ENCODE assay signal across 1 cellular context in genomic region chr14:52954346-52955214, GRCh38.
TF ChIP-seq lines count a peak whose summit lies in the region.

No MANE protein-coding gene starts in this region.

TF ChIP-seq in HepG2, 621 proteins besides CTCF, POLR2A, EP300 and RAD21:
- TF ChIP-seq, protein P1, sequence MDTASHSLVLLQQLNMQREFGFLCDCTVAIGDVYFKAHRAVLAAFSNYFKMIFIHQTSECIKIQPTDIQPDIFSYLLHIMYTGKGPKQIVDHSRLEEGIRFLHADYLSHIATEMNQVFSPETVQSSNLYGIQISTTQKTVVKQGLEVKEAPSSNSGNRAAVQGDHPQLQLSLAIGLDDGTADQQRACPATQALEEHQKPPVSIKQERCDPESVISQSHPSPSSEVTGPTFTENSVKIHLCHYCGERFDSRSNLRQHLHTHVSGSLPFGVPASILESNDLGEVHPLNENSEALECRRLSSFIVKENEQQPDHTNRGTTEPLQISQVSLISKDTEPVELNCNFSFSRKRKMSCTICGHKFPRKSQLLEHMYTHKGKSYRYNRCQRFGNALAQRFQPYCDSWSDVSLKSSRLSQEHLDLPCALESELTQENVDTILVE (CRISPR knock-in tag; IDR thresholded peaks at IDR 0.05), result peak; percentile 43; the same call in 1 of the 2 replicates
- TF ChIP-seq CEBPG (CRISPR knock-in tag; IDR thresholded peaks at IDR 0.05) (peak; percentile 64; the same call in 1 of the 2 replicates), CHD4 (IDR thresholded peaks at IDR 0.05; ENCODE audit: borderline replicate concordance, low read length) (no peak)
- TF ChIP-seq, protein P2, sequence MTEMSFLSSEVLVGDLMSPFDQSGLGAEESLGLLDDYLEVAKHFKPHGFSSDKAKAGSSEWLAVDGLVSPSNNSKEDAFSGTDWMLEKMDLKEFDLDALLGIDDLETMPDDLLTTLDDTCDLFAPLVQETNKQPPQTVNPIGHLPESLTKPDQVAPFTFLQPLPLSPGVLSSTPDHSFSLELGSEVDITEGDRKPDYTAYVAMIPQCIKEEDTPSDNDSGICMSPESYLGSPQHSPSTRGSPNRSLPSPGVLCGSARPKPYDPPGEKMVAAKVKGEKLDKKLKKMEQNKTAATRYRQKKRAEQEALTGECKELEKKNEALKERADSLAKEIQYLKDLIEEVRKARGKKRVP (CRISPR knock-in tag; IDR thresholded peaks at IDR 0.05), result peak in 1 of 2 experiments; percentile 93; a peak in 2 of 4 replicates
